ENCODE assay signal across 1 cellular context in genomic region chr19:18389095-18389735, GRCh38.
TF ChIP-seq lines count a peak whose summit lies in the region.

No MANE protein-coding gene starts in this region.

TF ChIP-seq in HEK293, 187 proteins besides CTCF, POLR2A, EP300 and RAD21 (continued from another document):
- no peak for TF ChIP-seq ZNF398 (tag by site-specific recombination; IDR thresholded peaks at IDR 0.05)
